9 cellular contexts compared by ENCODE assay signal in the genomic region with DNA sequence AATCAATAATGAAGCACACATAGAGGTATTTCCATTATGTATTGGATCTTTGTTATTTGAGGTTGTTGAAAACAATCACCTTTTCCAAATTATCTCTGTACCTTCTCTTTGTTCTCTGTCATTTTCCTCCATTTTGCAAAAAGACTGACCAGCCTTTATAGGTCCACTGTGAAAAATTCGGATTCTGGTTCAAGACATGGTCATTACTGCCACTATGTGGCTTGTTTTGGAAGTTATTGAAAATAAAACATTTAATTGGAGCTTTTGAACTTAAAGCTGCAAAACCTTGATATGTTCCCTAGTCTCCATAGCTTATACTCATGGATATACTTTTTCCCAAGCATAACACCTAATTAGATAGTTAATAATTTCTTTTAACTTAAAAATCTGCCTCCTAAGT.
A peak's percentile ranks its signal among the peaks of the same experiment; 100 is the strongest.
DNase-seq lines count a peak whose midpoint lies in the region; ATAC-seq and TF ChIP-seq lines count a peak whose summit lies in the region.
"Had no signal": no experiment of that assay in that cellular context is flagged by ENCODE, and none has a peak within 500 bp of the region (broad histone marks: within the 10 kb centered on the region; RNA-seq: fewer than 3 reads in every experiment).

No MANE protein-coding gene starts in this region.

- H3K27ac Mint-ChIP-seq in endothelial cell (ENCODE audit: unreplicated experiment), result no peak overlapping the region
- H3K27ac Mint-ChIP-seq: activated T-helper 17 cell treated with anti-CD3 and anti-CD28 coated beads, Interleukin-2, amount 50 U/mL, for 72 hours had no signal

- DNase-seq in DMS153 treated with DMSO at 0.1 percent for 48 hours (lab: John Stamatoyannopoulos, UW; ENCODE audit: unreplicated experiment), result peak; percentile 3
- no peak for DNase-seq in DMS153 (lab: John Stamatoyannopoulos, UW)
- peak; percentile 3 for DNase-seq in NCI-H446 treated with DMSO at 0.1 percent for 48 hours (lab: John Stamatoyannopoulos, UW)
- DNase-seq in endothelial cell (ENCODE audit: low spot score), result no peak
- peak; percentile 7 for DNase-seq in renal cortical epithelial cell (ENCODE audit: low read depth)
- DNase-seq in DMS79 treated with DMSO at 0.1 percent for 48 hours (lab: John Stamatoyannopoulos, UW), result no peak
- no peak for DNase-seq in NCI-H187 treated with DMSO at 0.1 percent for 48 hours (lab: John Stamatoyannopoulos, UW)

- H3K4me3 Mint-ChIP-seq in endothelial cell (ENCODE audit: unreplicated experiment), result no peak overlapping the region
- H3K4me3 Mint-ChIP-seq: activated T-helper 17 cell treated with anti-CD3 and anti-CD28 coated beads, Interleukin-2, amount 50 U/mL, for 72 hours had no signal

- ATAC-seq in GM18520 (IDR thresholded peaks at IDR 0.05; ENCODE audit: unreplicated experiment), result no peak
- ATAC-seq: activated T-helper 17 cell treated with anti-CD3 and anti-CD28 coated beads, Interleukin-2, amount 50 U/mL, for 72 hours had no signal

- TF ChIP-seq CTCF in endothelial cell (IDR thresholded peaks at IDR 0.05; ENCODE audit: unreplicated experiment), result peak; percentile 41

- H3K36me3 Mint-ChIP-seq in endothelial cell (ENCODE audit: low read depth, unreplicated experiment), result no peaks in the 10 kb centered on the region

- H3K4me1 Mint-ChIP-seq in endothelial cell (ENCODE audit: unreplicated experiment), result no peaks in the 10 kb centered on the region
- H3K4me1 Mint-ChIP-seq: activated T-helper 17 cell treated with anti-CD3 and anti-CD28 coated beads, Interleukin-2, amount 50 U/mL, for 72 hours had no signal

- no peaks in the 10 kb centered on the region for H3K9me3 Mint-ChIP-seq in endothelial cell (ENCODE audit: unreplicated experiment)

- H3K27me3 Mint-ChIP-seq in endothelial cell (ENCODE audit: unreplicated experiment), result peaks cover 2% of the 10 kb centered on the region
- H3K27me3 Mint-ChIP-seq: activated T-helper 17 cell treated with anti-CD3 and anti-CD28 coated beads, Interleukin-2, amount 50 U/mL, for 72 hours had no signal

Comparison
In these comparisons a context has a peak if more than half of its experiments do, and no peak if none do; other contexts are left out.
1. DNase-seq: peak in DMS153 treated with DMSO at 0.1 percent for 48 hours (single experiment), NCI-H446 treated with DMSO at 0.1 percent for 48 hours (single experiment) and renal cortical epithelial cell (single experiment); none in DMS153 (single experiment), endothelial cell (single experiment), DMS79 treated with DMSO at 0.1 percent for 48 hours (single experiment) and NCI-H187 treated with DMSO at 0.1 percent for 48 hours (single experiment).